8 cellular contexts compared by ENCODE assay signal in genomic region chr3:129315386-129315991, GRCh38. TPM values are rescaled to one million over a fixed set of nuclear protein-coding genes. Genes with fewer than 3 reads are reported as not detected.
DNase-seq lines count a peak whose midpoint lies in the region; ATAC-seq and TF ChIP-seq lines count a peak whose summit lies in the region.

No MANE protein-coding gene starts in this region.

- POLR2A ChIA-PET in SK-N-SH (lab: Yijun Ruan, JAX): interaction anchor here (0.6 to 4.9 kb wide), 16 partner anchors 11 to 152 kb away, joined by 3 to 25 read pairs (median 4); partner anchors contain the start of genes COPG1, EFCAB12, HMCES and IFT122

- H3K36me3 ChIP-seq in SK-N-SH (replicated peaks in 1 of 2; ENCODE audit: control insufficient read depth in 1 of 2, insufficient read depth in 2 of 2, low read length in 1 of 2): no peaks in the 10 kb centered on the region
- peaks cover 2% of the 10 kb centered on the region for H3K36me3 ChIP-seq in NT2/D1 (ENCODE audit: insufficient read depth, insufficient read length, low read length)

- no peaks in the 10 kb centered on the region for H3F3A ChIP-seq in SK-N-SH (replicated peaks; ENCODE audit: insufficient read depth)

- H2AFZ ChIP-seq in SK-N-SH (ENCODE audit: low read depth): no peak overlapping the region

- peaks cover 0 to 21% of the 10 kb centered on the region in 2 experiments; a peak in 2 of 4 replicates for H3K4me1 ChIP-seq in SK-N-SH (ENCODE audit: control insufficient read depth in 1 of 2, insufficient read depth in 2 of 2, low read depth in 1 of 2, low read length in 1 of 2)
- H3K4me1 ChIP-seq in NT2/D1 (ENCODE audit: insufficient read depth, insufficient read length): no peaks in the 10 kb centered on the region
- H3K4me1 ChIP-seq in right cardiac atrium (ENCODE audit: control insufficient read depth, insufficient read depth, low read length): no peaks in the 10 kb centered on the region

- no peak for TF ChIP-seq EP300 in SK-N-SH (IDR thresholded peaks at IDR 0.05; ENCODE audit: borderline replicate concordance in 1 of 2, low read depth in 1 of 2, low read length in 1 of 2)

- peak overlapping the region; percentile 66 to 86 for H3K27ac ChIP-seq in SK-N-SH (ENCODE audit: low read depth in 2 of 2, low read length in 1 of 2)
- peak overlapping the region; percentile 65 for H3K27ac ChIP-seq in adipose tissue (ENCODE audit: low read depth, low read length)
- H3K27ac ChIP-seq in right cardiac atrium (ENCODE audit: low read length): peak overlapping the region; percentile 68

- no peaks in the 10 kb centered on the region for H3K9me2 ChIP-seq in SK-N-SH

- H4K20me1 ChIP-seq in SK-N-SH (ENCODE audit: insufficient read depth): no peaks in the 10 kb centered on the region

- peak; percentile 53 for DNase-seq in SK-N-SH
- DNase-seq in NT2/D1 (ENCODE audit: low read depth, low spot score): no peak
- DNase-seq in right cardiac atrium: peak; percentile 54 to 81 (median 75)
- no peak for DNase-seq in retinal pigment epithelial cell (ENCODE audit: low read depth)
- DNase-seq in SIG-M5 (lab: John Stamatoyannopoulos, UW): no peak
- no peak for DNase-seq in NK-92 (lab: John Stamatoyannopoulos, UW; ENCODE audit: unreplicated experiment)

- intact Hi-C loops in right cardiac atrium (cut with DNase I): loop anchor here in 1 of 4 donors (5.0 kb wide), 1 partner anchor 38 kb away; the partner anchor contains the start of gene HMCES

- CTCF ChIA-PET in SK-N-SH (lab: Yijun Ruan, JAX): interaction anchor here (0.8 to 2.8 kb wide), 22 partner anchors 11 to 154 kb away, joined by 3 to 13 read pairs (median 4); partner anchors contain the start of gene HMCES

- H3K79me2 ChIP-seq in SK-N-SH (ENCODE audit: insufficient read depth): peaks cover 30% of the 10 kb centered on the region

- no peak for TF ChIP-seq RAD21 in SK-N-SH (IDR thresholded peaks at IDR 0.05; ENCODE audit: low read length)

- TF ChIP-seq CTCF in SK-N-SH (IDR thresholded peaks at IDR 0.05) (no peak), retinal pigment epithelial cell (conservative IDR thresholded peaks at IDR 0.05; ENCODE audit: low read depth, low read length) (no peak)

- under 1% methylated on average over 43 of the region's 64 CpGs for WGBS in SK-N-SH (ENCODE audit: low lambda C conversion rate)
- WGBS in adipose tissue, 3 donors: 0 to 1% (median 0%) methylated on average over 53 to 62 of the region's 64 CpGs
- under 1% methylated on average over 64 of the region's 64 CpGs for WGBS in right cardiac atrium

- H3K9me3 ChIP-seq in SK-N-SH (no peaks in the 10 kb centered on the region), NT2/D1 (ENCODE audit: insufficient read depth, low read length) (no peaks in the 10 kb centered on the region), right cardiac atrium (ENCODE audit: control insufficient read depth, low read length) (no peaks in the 10 kb centered on the region)

- H3K4me3 ChIP-seq in SK-N-SH (ENCODE audit: low read depth in 2 of 2, low read length in 1 of 2): peak overlapping the region; percentile 89 to 93
- peak overlapping the region; percentile 93 for H3K4me3 ChIP-seq in NT2/D1 (ENCODE audit: insufficient read length, low read depth)
- H3K4me3 ChIP-seq in right cardiac atrium (ENCODE audit: low read length): peak overlapping the region; percentile 84
- H3K4me3 ChIP-seq in retinal pigment epithelial cell (ENCODE audit: low read length): peak overlapping the region; percentile 81

- peak overlapping the region; percentile 94 for H3K9ac ChIP-seq in SK-N-SH
- peak overlapping the region; percentile 99 for H3K9ac ChIP-seq in NT2/D1 (ENCODE audit: insufficient read length, low read depth)

- peak overlapping the region; percentile 98 for H3K4me2 ChIP-seq in SK-N-SH

- ATAC-seq in SK-N-SH treated with all-trans-retinoic acid at 6 μM for 48 hours (no peak), right cardiac atrium (peak; percentile 0 to 12)

- H3K27me3 ChIP-seq in SK-N-SH (ENCODE audit: insufficient read depth) (no peaks in the 10 kb centered on the region), NT2/D1 (ENCODE audit: insufficient read depth, insufficient read length) (no peaks in the 10 kb centered on the region), right cardiac atrium (ENCODE audit: control insufficient read depth, insufficient read depth) (no peaks in the 10 kb centered on the region)

TF ChIP-seq in SK-N-SH, 30 proteins besides CTCF, POLR2A, EP300 and RAD21 (continues in another document):
- TF ChIP-seq NFIC (IDR thresholded peaks at IDR 0.05; ENCODE audit: borderline replicate concordance) (no peak), FOSL2 (IDR thresholded peaks at IDR 0.05; ENCODE audit: borderline replicate concordance, low read depth) (no peak), GATA2 (CRISPR knock-in tag; IDR thresholded peaks at IDR 0.05) (no peak), NRF1 (IDR thresholded peaks at IDR 0.05; ENCODE audit: low read depth, low read length) (no peak), REST (IDR thresholded peaks at IDR 0.05; ENCODE audit: low read depth, low read length) (no peak), RCOR1 (IDR thresholded peaks at IDR 0.05; ENCODE audit: low read length) (no peak)

TF ChIP-seq in SK-N-SH treated with all-trans-retinoic acid at 6 μM for 48 hours, 23 proteins besides CTCF, POLR2A, EP300 and RAD21 (continues in another document):
- TF ChIP-seq GLIS3 (CRISPR knock-in tag; IDR thresholded peaks at IDR 0.05): no peak
- no peak for TF ChIP-seq ESRRG (CRISPR knock-in tag; IDR thresholded peaks at IDR 0.05)
- no peak for TF ChIP-seq ZNF8 (CRISPR knock-in tag; IDR thresholded peaks at IDR 0.05)
- no peak for TF ChIP-seq TSHZ2 (CRISPR knock-in tag; IDR thresholded peaks at IDR 0.05)
- no peak for TF ChIP-seq ISL1 (CRISPR knock-in tag; IDR thresholded peaks at IDR 0.05)
- no peak for TF ChIP-seq OSR1 (CRISPR knock-in tag; IDR thresholded peaks at IDR 0.05)
- no peak for TF ChIP-seq PATZ1 (CRISPR knock-in tag; IDR thresholded peaks at IDR 0.05; ENCODE audit: borderline replicate concordance)
- TF ChIP-seq CREB5 (CRISPR knock-in tag; IDR thresholded peaks at IDR 0.05; ENCODE audit: low read depth): no peak
- TF ChIP-seq ZFP3 (CRISPR knock-in tag; IDR thresholded peaks at IDR 0.05): no peak
- no peak for TF ChIP-seq TCF4 (CRISPR knock-in tag; IDR thresholded peaks at IDR 0.05; ENCODE audit: borderline replicate concordance)
- TF ChIP-seq ZNF70 (CRISPR knock-in tag; IDR thresholded peaks at IDR 0.05): no peak
- no peak for TF ChIP-seq PPARA (CRISPR knock-in tag; IDR thresholded peaks at IDR 0.05; ENCODE audit: borderline replicate concordance)
- TF ChIP-seq ZNF565 (CRISPR knock-in tag; conservative IDR thresholded peaks at IDR 0.05; ENCODE audit: low read depth): no peak

RNA-seq across cellular contexts. Expression of gene HMCES, which starts 36.8 kb away (rescaled TPM):
- polyA plus RNA-seq in SK-N-SH (2012; rRNA removed) (29.0 and 32.4 TPM in 2 replicates), adipose tissue (10 to 100 TPM; 10.4 to 41.6 (median 28.6) TPM), right cardiac atrium (37.0 TPM)
- polyA plus RNA-seq in SK-N-SH (2012; cell fraction: cytosol; rRNA removed): 33.5 and 34.7 TPM in 2 replicates
- polyA plus RNA-seq in SK-N-SH (2012; cell fraction: nucleus; rRNA removed): 22.5 and 25.0 TPM in 2 replicates
- 10 to 100 TPM; 38.0 to 53.2 (median 42.3) TPM for total RNA-seq in right cardiac atrium

Comparison
In these comparisons a context has a peak if more than half of its experiments do, and no peak if none do; other contexts are left out.
1. DNase-seq: peak in SK-N-SH (single experiment) and right cardiac atrium (3 of 3); none in NT2/D1 (single experiment), retinal pigment epithelial cell (single experiment), SIG-M5 (single experiment) and NK-92 (single experiment).
2. Peak in every context shown above with its lines, with median percentiles within 50 percentile points of each other: H3K27ac ChIP-seq and H3K4me3 ChIP-seq.